In genomic region chr9:96061293-96061987, GRCh38 we compare ENCODE assay signal across 8 cellular contexts.
DNase-seq lines count a peak whose midpoint lies in the region; ATAC-seq and TF ChIP-seq lines count a peak whose summit lies in the region.

No MANE protein-coding gene starts in this region.

- DNase-seq in SHP77 (lab: John Stamatoyannopoulos, UW) (peak; percentile 13 to 26), SHP77 treated with DMSO at 0.1 percent for 48 hours (lab: John Stamatoyannopoulos, UW) (no peak), glomerular visceral epithelial cell (ENCODE audit: extremely low spot score) (peak; percentile 36), putamen (ENCODE audit: low spot score) (peak; percentile 63), DMS114 treated with DMSO at 0.1 percent for 48 hours (lab: John Stamatoyannopoulos, UW; ENCODE audit: unreplicated experiment) (no peak)
- DNase-seq in activated T-helper 9 cell treated with anti-CD3 and anti-CD28 coated beads, Interleukin-2, amount 50 U/mL, for 16 hours (ENCODE audit: low read depth): peak; percentile 9

- H3K27ac ChIP-seq in OCI-LY1 (ENCODE audit: low read depth, low read length, poor library complexity, severe bottlenecking): no peak overlapping the region

- H3K36me3 ChIP-seq in OCI-LY1 (ENCODE audit: insufficient read depth, low read length): no peaks in the 10 kb centered on the region

- no peak overlapping the region for H3K4me3 ChIP-seq in OCI-LY1 (ENCODE audit: low read depth, low read length, poor library complexity, severe bottlenecking)

- ATAC-seq in GM18511 (IDR thresholded peaks at IDR 0.05; ENCODE audit: unreplicated experiment): no peak

- no peaks in the 10 kb centered on the region for H3K9me2 ChIP-seq in OCI-LY1 (ENCODE audit: low read depth, low read length)

- peak; percentile 55 for TF ChIP-seq CTCF in OCI-LY1 (IDR thresholded peaks at IDR 0.05; ENCODE audit: low read length)

- H3K27me3 ChIP-seq in OCI-LY1 (ENCODE audit: insufficient read depth, low read length): peaks cover 3% of the 10 kb centered on the region; the same call in 1 of the 2 replicates

- no peaks in the 10 kb centered on the region for H3F3A ChIP-seq in OCI-LY1 (ENCODE audit: insufficient read depth, low read length)

- H3K79me2 ChIP-seq in OCI-LY1 (ENCODE audit: insufficient read depth, low read length): no peaks in the 10 kb centered on the region

- no peaks in the 10 kb centered on the region for H3K9me3 ChIP-seq in OCI-LY1 (ENCODE audit: low read length)

- H4K20me1 ChIP-seq in OCI-LY1 (ENCODE audit: insufficient read depth, low read length): no peaks in the 10 kb centered on the region

- H3K4me2 ChIP-seq in OCI-LY1 (ENCODE audit: low read length): no peak overlapping the region

- no peaks in the 10 kb centered on the region for H3K4me1 ChIP-seq in OCI-LY1 (ENCODE audit: insufficient read depth, low read length, severe bottlenecking)

- no peak overlapping the region for H2AFZ ChIP-seq in OCI-LY1 (ENCODE audit: low read length)

- no peak overlapping the region for H3K9ac ChIP-seq in OCI-LY1 (ENCODE audit: low read length)

Comparison
In these comparisons a context has a peak if more than half of its experiments do, and no peak if none do; other contexts are left out.
1. DNase-seq: peak in SHP77 (2 of 2), activated T-helper 9 cell treated with anti-CD3 and anti-CD28 coated beads, Interleukin-2, amount 50 U/mL, for 16 hours (single experiment), glomerular visceral epithelial cell (single experiment) and putamen (single experiment); none in SHP77 treated with DMSO at 0.1 percent for 48 hours (single experiment) and DMS114 treated with DMSO at 0.1 percent for 48 hours (single experiment).